ENCODE assay signal across 12 cellular contexts in the genomic region with DNA sequence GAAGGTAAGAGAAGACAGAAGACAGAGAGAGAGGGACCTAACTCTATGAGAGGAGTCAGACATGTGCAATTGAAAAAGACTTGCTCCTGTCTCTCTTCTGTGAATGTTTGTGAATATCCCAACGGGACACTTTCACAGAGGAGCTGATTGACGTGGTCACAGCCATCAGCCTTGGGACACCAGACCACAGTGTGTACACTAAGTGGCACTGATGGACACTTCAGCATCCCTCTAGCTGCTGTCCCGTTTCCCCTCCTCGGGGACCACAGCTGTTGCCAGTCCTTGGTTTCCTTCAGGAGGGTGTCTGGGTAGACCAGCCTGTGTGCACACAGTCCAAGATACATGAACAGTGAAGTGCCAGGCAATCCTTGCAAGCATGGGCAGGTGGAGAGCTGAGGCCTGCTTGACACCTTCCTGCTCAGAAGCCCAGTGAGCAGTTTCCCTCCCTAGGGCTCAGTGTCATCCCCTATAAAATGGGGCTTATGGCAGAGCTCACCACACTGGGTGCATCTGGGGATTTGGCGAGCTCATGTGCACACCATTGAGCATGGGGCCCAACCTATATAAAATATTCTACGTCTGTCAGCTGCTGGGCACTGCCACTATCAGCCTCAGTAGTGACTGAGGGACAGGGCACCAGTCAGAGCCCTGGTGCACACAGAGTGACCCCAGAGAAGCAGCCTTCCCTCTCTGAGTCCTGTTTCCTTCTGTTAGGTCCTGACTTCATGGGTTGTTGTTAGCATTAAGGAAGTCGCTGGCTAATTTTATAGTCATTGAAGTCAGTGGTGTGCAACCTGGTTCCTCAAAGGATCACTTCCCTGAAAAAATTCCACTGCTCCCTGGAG. TPM values are rescaled to one million over a fixed set of nuclear protein-coding genes. Genes with fewer than 3 reads are reported as not detected.
A peak's percentile ranks its signal among the peaks of the same experiment; 100 is the strongest.
DNase-seq lines count a peak whose midpoint lies in the region; ATAC-seq and TF ChIP-seq lines count a peak whose summit lies in the region.
"Had no signal": no experiment of that assay in that cellular context is flagged by ENCODE, and none has a peak within 500 bp of the region (broad histone marks: within the 10 kb centered on the region; RNA-seq: fewer than 3 reads in every experiment).

No MANE protein-coding gene starts in this region.

- no peaks in the 10 kb centered on the region for H3K9me3 ChIP-seq in Panc1 (ENCODE audit: control insufficient read depth, insufficient read depth, low read depth, low read length)

- peak; percentile 46 for DNase-seq in NCI-H82 (lab: John Stamatoyannopoulos, UW)
- DNase-seq in NCI-H82 treated with DMSO at 0.1 percent for 48 hours (lab: John Stamatoyannopoulos, UW; ENCODE audit: unreplicated experiment): no peak
- DNase-seq in Panc1 (ENCODE audit: low read depth, low spot score): no peak
- no peak for DNase-seq in epithelial cell of prostate (ENCODE audit: low read depth, low spot score)
- DNase-seq in sciatic nerve (ENCODE audit: low spot score): peak; percentile 49
- DNase-seq in RPMI8226: no peak
- no peak for DNase-seq in natural killer cell
- no peak for DNase-seq in dedifferentiated amniotic fluid mesenchymal stem cell (ENCODE audit: extremely low spot score)
- DNase-seq: ACHN, GM23248, NCI-H446 treated with DMSO at 0.1 percent for 48 hours had no signal

- H3K4me3 ChIP-seq in Panc1 (ENCODE audit: low read depth in 2 of 2, low read length in 2 of 2): no peak overlapping the region
- H3K4me3 ChIP-seq: GM23248 had no signal

- H3K27ac Mint-ChIP-seq in natural killer cell: peak overlapping the region in 1 of 2 donors; percentile 96

- CTCF ChIA-PET in Panc1 (lab: Charles Lee): interaction anchor here (0.6 kb wide), 1 partner anchor 27 kb away, joined by 12 read pairs; no protein-coding TSS in a partner anchor

- ATAC-seq in Panc1 (no peak), sciatic nerve (no peak), natural killer cell (no peak)

- POLR2A ChIA-PET in Panc1 (lab: Charles Lee): interaction anchor here (0.5 kb wide), 1 partner anchor 481 kb away, joined by 5 read pairs; the partner anchor contains the start of genes PSENEN and U2AF1L4

- peak overlapping the region; percentile 17; the same call in 1 of the 2 replicates for H3K27ac ChIP-seq in Panc1 (ENCODE audit: low read length)
- H3K27ac ChIP-seq in epithelial cell of prostate: peak overlapping the region; percentile 16
- H3K27ac ChIP-seq: GM23248 had no signal

- H3K27me3 ChIP-seq in Panc1 (ENCODE audit: control insufficient read depth, insufficient read depth, low read length): no peaks in the 10 kb centered on the region

- H3K4me1 ChIP-seq in Panc1 (ENCODE audit: control insufficient read depth, insufficient read depth, low read length): peaks cover 29% of the 10 kb centered on the region

- in situ Hi-C loops in Panc1 (cut with HindIII; ENCODE audit: low pct_unique_long_range_greater_than_20kb, low sequenced_read_pairs): no loop called here

- intact Hi-C loops in Panc1 (cut with micrococcal nuclease; ENCODE audit: unreplicated experiment) (no loop called here), sciatic nerve (cut with DNase I) (loop anchor here (5.0 kb wide), 2 partner anchors 122 to 1027 kb away; partner anchors contain the start of gene FXYD7), natural killer cell (cut with micrococcal nuclease) (loop anchor here (5.0 to 10.0 kb wide), 2 partner anchors 107 to 200 kb away; no protein-coding TSS in a partner anchor)

- no peaks in the 10 kb centered on the region for H3K36me3 Mint-ChIP-seq in natural killer cell

- TF ChIP-seq CTCF in Panc1 (IDR thresholded peaks at IDR 0.05): no peak
- no peak for TF ChIP-seq CTCF in natural killer cell (IDR thresholded peaks at IDR 0.05)

- no TSS peak for BruUV-seq in Panc1 (replicated peaks; lab: Mats Ljungman, UMichigan)

- no peaks in the 10 kb centered on the region for H3K27me3 Mint-ChIP-seq in natural killer cell (ENCODE audit: low read depth in 2 of 2)

- H3K4me1 Mint-ChIP-seq in natural killer cell: peaks cover 25 to 36% of the 10 kb centered on the region in 2 donors

- H3K36me3 ChIP-seq in Panc1 (ENCODE audit: control insufficient read depth, insufficient read depth, low read length): peaks cover 3% of the 10 kb centered on the region; the same call in 1 of the 2 replicates

- no peak overlapping the region for H3K4me3 Mint-ChIP-seq in natural killer cell

- no peaks in the 10 kb centered on the region for H3K9me3 Mint-ChIP-seq in natural killer cell

RNA-seq across cellular contexts. Expression of gene USF2, which starts 4.3 kb away (rescaled TPM):
- 121 TPM for total RNA-seq in Panc1 (2021; ENCODE audit: unreplicated experiment)
- 261 TPM for polyA plus RNA-seq in Panc1 (2012; ENCODE audit: insufficient read length)
- total RNA-seq in sciatic nerve: 137 TPM
- total RNA-seq in natural killer cell: 100 to 1,000 TPM; 243 to 253 (median 250) TPM

RNA-seq across cellular contexts. Expression of gene LSR, which starts 15.7 kb away (rescaled TPM):
- 64.7 TPM for total RNA-seq in Panc1 (2021; ENCODE audit: unreplicated experiment)
- polyA plus RNA-seq in Panc1 (2012; ENCODE audit: insufficient read length): 124 TPM
- total RNA-seq in sciatic nerve: 9.3 TPM
- 1 to 10 TPM; 3.4 to 6.9 (median 6.7) TPM for total RNA-seq in natural killer cell
- total RNA-seq: GM23248 had no signal

RNA-seq across cellular contexts. Expression of gene HAMP, which starts 17.8 kb away (rescaled TPM):
- total RNA-seq in Panc1 (2021; ENCODE audit: unreplicated experiment): 0.31 TPM
- not detected for polyA plus RNA-seq in Panc1 (2012; ENCODE audit: insufficient read length)
- 8.9 TPM for total RNA-seq in sciatic nerve
- 1 to 10 TPM in 1 of 3 donors, under 1 TPM in 2; 0.34 to 1.5 (median 0.45) TPM for total RNA-seq in natural killer cell
- total RNA-seq: GM23248 had no signal
- polyA plus RNA-seq: GM23248 had no signal

RNA-seq across cellular contexts. Expression of gene MAG, which starts 27.5 kb away (rescaled TPM):
- total RNA-seq in Panc1 (2021; ENCODE audit: unreplicated experiment) (not detected), sciatic nerve (82.2 TPM), natural killer cell (not detected)
- polyA plus RNA-seq in Panc1 (2012; ENCODE audit: insufficient read length): not detected
- total RNA-seq: glomerular endothelial cell, GM23248 had no signal
- polyA plus RNA-seq: GM23248 had no signal

RNA-seq across cellular contexts. Expression of gene FAM187B, which starts 36.0 kb away (rescaled TPM):
- total RNA-seq in Panc1 (2021; ENCODE audit: unreplicated experiment): not detected
- polyA plus RNA-seq in Panc1 (2012; ENCODE audit: insufficient read length): not detected
- total RNA-seq in sciatic nerve: 0.31 TPM
- not detected for total RNA-seq in natural killer cell
- total RNA-seq: glomerular endothelial cell, GM23248 had no signal
- polyA plus RNA-seq: GM23248 had no signal

Comparison
In these comparisons a context has a peak if more than half of its experiments do, and no peak if none do; other contexts are left out.
1. DNase-seq: peak in NCI-H82 (single experiment) and sciatic nerve (single experiment); none in NCI-H82 treated with DMSO at 0.1 percent for 48 hours (single experiment), Panc1 (single experiment), epithelial cell of prostate (single experiment), RPMI8226 (single experiment), natural killer cell (single experiment) and dedifferentiated amniotic fluid mesenchymal stem cell (single experiment).